ENCODE assay signal across 12 cellular contexts in genomic region chr17:65041518-65041917, GRCh38. TPM values are rescaled to one million over a fixed set of nuclear protein-coding genes. Genes with fewer than 3 reads are reported as not detected.
DNase-seq lines count a peak whose midpoint lies in the region; ATAC-seq lines count a peak whose summit lies in the region.
"Had no signal": no experiment of that assay in that cellular context is flagged by ENCODE, and none has a peak within 500 bp of the region (broad histone marks: within the 10 kb centered on the region; RNA-seq: fewer than 3 reads in every experiment).

No MANE protein-coding gene starts in this region.

- peak overlapping the region; percentile 78 for H3K9ac ChIP-seq in mesenchymal stem cell (ENCODE audit: low read length)

- no peak overlapping the region for H3K4ac ChIP-seq in mesenchymal stem cell (ENCODE audit: low read depth in 1 of 2, low read length in 2 of 2)

- no peak overlapping the region for H2BK15ac ChIP-seq in mesenchymal stem cell (ENCODE audit: low read depth, poor library complexity, severe bottlenecking)

- H3K4me2 ChIP-seq in mesenchymal stem cell (ENCODE audit: low read length, poor library complexity, severe bottlenecking), result no peak overlapping the region

- H3K14ac ChIP-seq in mesenchymal stem cell (ENCODE audit: low read length in 2 of 2), result no peak overlapping the region

- DNase-seq in stimulated activated CD4-positive, alpha-beta T cell treated with anti-CD3 and anti-CD28 coated beads, Interleukin-15, amount 100 ng/mL, for 24 hours, result peak; percentile 27
- DNase-seq in stimulated activated CD4-positive, alpha-beta T cell treated with anti-CD3 and anti-CD28 coated beads, Interleukin-2, amount 100 ng/mL, for 48 hours, result no peak
- peak in 1 of 2 donors; percentile 30 for DNase-seq in activated naive CD4-positive, alpha-beta T cell treated with anti-CD3 and anti-CD28 coated beads, Interleukin-2, amount 50 U/mL, for 72 hours (ENCODE audit: low spot score in 2 of 2)
- DNase-seq in mesenchymal stem cell (no peak), MV-4-11 (lab: John Stamatoyannopoulos, UW) (no peak), epidermal melanocyte (ENCODE audit: insufficient read length, low spot score) (no peak), activated gamma-delta T cell (lab: John Stamatoyannopoulos, UW) (no peak)
- DNase-seq: NCI-H2227 treated with DMSO at 0.1 percent for 48 hours, right cardiac atrium, SIG-M5 had no signal

- H3K4me3 ChIP-seq in mesenchymal stem cell (ENCODE audit: insufficient read depth in 1 of 2, low read depth in 1 of 2, low read length in 2 of 2), result peak overlapping the region in 1 of 2 experiments; percentile 58
- H3K4me3 ChIP-seq: lung had no signal

- peaks cover 5% of the 10 kb centered on the region for H3K4me1 ChIP-seq in mesenchymal stem cell (ENCODE audit: control insufficient read depth, insufficient read depth, low read depth, low read length)

- H4K8ac ChIP-seq in mesenchymal stem cell (ENCODE audit: low read length), result no peak overlapping the region

- no peaks in the 10 kb centered on the region for H3K9me3 ChIP-seq in mesenchymal stem cell (ENCODE audit: control insufficient read depth, low read length)

- 100% methylated on average over 3 of the region's 4 CpGs for WGBS in mesenchymal stem cell

- H2AK5ac ChIP-seq in mesenchymal stem cell (ENCODE audit: low read length, severe bottlenecking), result no peak overlapping the region

- H3K79me1 ChIP-seq in mesenchymal stem cell (replicated peaks; ENCODE audit: low read length, poor library complexity, severe bottlenecking), result no peaks in the 10 kb centered on the region

- peaks cover 9 to 47% of the 10 kb centered on the region in 2 experiments for H3K36me3 ChIP-seq in mesenchymal stem cell (ENCODE audit: control insufficient read depth in 1 of 2, insufficient read depth in 2 of 2, low read depth in 1 of 2, low read length in 2 of 2)

- peak overlapping the region; percentile 85 for H3K27ac Mint-ChIP-seq in activated naive CD4-positive, alpha-beta T cell treated with anti-CD3 and anti-CD28 coated beads, Interleukin-2, amount 50 U/mL, for 72 hours

- peak; percentile 63 to 64 for ATAC-seq in activated naive CD4-positive, alpha-beta T cell treated with anti-CD3 and anti-CD28 coated beads, Interleukin-2, amount 50 U/mL, for 72 hours
- no peak for ATAC-seq in HG02759 (IDR thresholded peaks at IDR 0.05; ENCODE audit: unreplicated experiment)

- H2BK120ac ChIP-seq in mesenchymal stem cell (ENCODE audit: low read depth, low read length), result no peak overlapping the region

- H4K91ac ChIP-seq in mesenchymal stem cell (ENCODE audit: low read length), result no peak overlapping the region

- no peaks in the 10 kb centered on the region for H3K27me3 ChIP-seq in mesenchymal stem cell (ENCODE audit: control insufficient read depth in 1 of 2, insufficient read depth in 1 of 2, low read length in 2 of 2)

- no peak overlapping the region for H2BK12ac ChIP-seq in mesenchymal stem cell (ENCODE audit: low read length in 2 of 2)

- no peak overlapping the region for H2AFZ ChIP-seq in mesenchymal stem cell (ENCODE audit: low read depth, low read length)

- H3K18ac ChIP-seq in mesenchymal stem cell (ENCODE audit: low read depth in 1 of 2, low read length in 2 of 2), result no peak overlapping the region

- no peak overlapping the region for H3K27ac ChIP-seq in mesenchymal stem cell (ENCODE audit: low read length, poor library complexity, severe bottlenecking)

- H3K9me3 Mint-ChIP-seq in activated naive CD4-positive, alpha-beta T cell treated with anti-CD3 and anti-CD28 coated beads, Interleukin-2, amount 50 U/mL, for 72 hours, result peaks cover 0 to 5% of the 10 kb centered on the region in 2 donors

- no peak overlapping the region for H2BK5ac ChIP-seq in mesenchymal stem cell (ENCODE audit: low read depth, low read length, poor library complexity, severe bottlenecking)

- H3K23ac ChIP-seq in mesenchymal stem cell (ENCODE audit: low read length in 2 of 2), result no peak overlapping the region

- H3K36me3 Mint-ChIP-seq in activated naive CD4-positive, alpha-beta T cell treated with anti-CD3 and anti-CD28 coated beads, Interleukin-2, amount 50 U/mL, for 72 hours, result peaks cover 11 to 48% of the 10 kb centered on the region in 2 donors

RNA-seq across cellular contexts. Expression of gene GNA13, which starts 15.0 kb away (rescaled TPM):
- total RNA-seq in activated naive CD4-positive, alpha-beta T cell treated with anti-CD3 and anti-CD28 coated beads, Interleukin-2, amount 50 U/mL, for 72 hours, result 10 to 100 TPM; 53.0 to 74.7 TPM
- 45.4 TPM for polyA plus RNA-seq in mesenchymal stem cell (2013, experiment 1 of 2)
- 47.9 TPM for polyA plus RNA-seq in mesenchymal stem cell (2013, experiment 2 of 2)
